In genomic region chr1:192830596-192831241, GRCh38 we compare ENCODE assay signal across 15 cellular contexts.
"Had no signal": no experiment of that assay in that cellular context is flagged by ENCODE, and none has a peak within 500 bp of the region (broad histone marks: within the 10 kb centered on the region; RNA-seq: fewer than 3 reads in every experiment).

No MANE protein-coding gene starts in this region.

- H3K27ac ChIP-seq: neutrophil, tibial nerve had no signal

- ATAC-seq: activated naive CD4-positive, alpha-beta T cell treated with anti-CD3 and anti-CD28 coated beads, Interleukin-2, amount 50 U/mL, for 72 hours; activated T-cell treated with anti-CD3 and anti-CD28 coated beads, Interleukin-2, amount 50 U/mL, for 4 hours; stimulated activated naive B cell treated with anti-CD40 and anti-IgM and Interleukin-4, amounts not matched to agents 10 μg/mL and 1 μg/mL and 100 μg/mL, for 72 hours; T-helper 17 cell had no signal

- H3K4me1 Mint-ChIP-seq: activated CD4-positive, alpha-beta memory T cell treated with anti-CD3 and anti-CD28 coated beads, Interleukin-2, amount 10 ng/mL, durations not matched to agents 7 days and 5 days had no signal

- H3K36me3 ChIP-seq: brain microvascular endothelial cell, neutrophil, tibial nerve had no signal

- H3K9me3 ChIP-seq: neutrophil, tibial nerve had no signal

- DNase-seq: activated CD4-positive, alpha-beta memory T cell treated with anti-CD3 and anti-CD28 coated beads, Interleukin-2, amount 10 ng/mL, durations not matched to agents 7 days and 5 days; activated CD4-positive, alpha-beta T cell treated with anti-CD3 and anti-CD28 coated beads for 4 hours; activated effector memory CD4-positive, alpha-beta T cell treated with anti-CD3 and anti-CD28 coated beads, Interleukin-2, amount 50 U/mL, for 16 hours; activated T-cell treated with anti-CD3 and anti-CD28 coated beads, Interleukin-2, amount 50 U/mL, for 4 hours; amniotic stem cell; brain microvascular endothelial cell; cortex of kidney; effector CD4-positive, alpha-beta T cell; foreskin melanocyte; stimulated activated CD4-positive, alpha-beta T cell treated with anti-CD3 and anti-CD28 coated beads, Interleukin-4, amount 100 ng/mL, for 1 hour; stimulated activated naive B cell treated with anti-CD40 and anti-IgM and Interleukin-4, amounts not matched to agents 10 μg/mL and 1 μg/mL and 100 μg/mL, for 72 hours; T-helper 17 cell had no signal

- H3K4me3 ChIP-seq: tibial nerve had no signal

- H3K36me3 Mint-ChIP-seq: activated naive CD4-positive, alpha-beta T cell treated with anti-CD3 and anti-CD28 coated beads, Interleukin-2, amount 50 U/mL, for 72 hours; stimulated activated naive B cell treated with anti-CD40 and anti-IgM and Interleukin-4, amounts not matched to agents 10 μg/mL and 1 μg/mL and 100 μg/mL, for 72 hours had no signal

- H3K4me3 Mint-ChIP-seq: activated CD4-positive, alpha-beta memory T cell treated with anti-CD3 and anti-CD28 coated beads, Interleukin-2, amount 10 ng/mL, durations not matched to agents 7 days and 5 days; activated T-cell treated with anti-CD3 and anti-CD28 coated beads, Interleukin-2, amount 50 U/mL, for 4 hours; stimulated activated naive B cell treated with anti-CD40 and anti-IgM and Interleukin-4, amounts not matched to agents 10 μg/mL and 1 μg/mL and 100 μg/mL, for 72 hours; T-helper 17 cell had no signal

- H3K27me3 ChIP-seq: brain microvascular endothelial cell, neutrophil, tibial nerve had no signal

- H3K27ac Mint-ChIP-seq: activated CD4-positive, alpha-beta memory T cell treated with anti-CD3 and anti-CD28 coated beads, Interleukin-2, amount 10 ng/mL, durations not matched to agents 7 days and 5 days; stimulated activated naive B cell treated with anti-CD40 and anti-IgM and Interleukin-4, amounts not matched to agents 10 μg/mL and 1 μg/mL and 100 μg/mL, for 72 hours; T-helper 17 cell had no signal

- H3K9me3 Mint-ChIP-seq: activated CD4-positive, alpha-beta memory T cell treated with anti-CD3 and anti-CD28 coated beads, Interleukin-2, amount 10 ng/mL, durations not matched to agents 7 days and 5 days; activated naive CD4-positive, alpha-beta T cell treated with anti-CD3 and anti-CD28 coated beads, Interleukin-2, amount 50 U/mL, for 72 hours; activated T-cell treated with anti-CD3 and anti-CD28 coated beads, Interleukin-2, amount 50 U/mL, for 4 hours; stimulated activated naive B cell treated with anti-CD40 and anti-IgM and Interleukin-4, amounts not matched to agents 10 μg/mL and 1 μg/mL and 100 μg/mL, for 72 hours had no signal
